In the genomic region with DNA sequence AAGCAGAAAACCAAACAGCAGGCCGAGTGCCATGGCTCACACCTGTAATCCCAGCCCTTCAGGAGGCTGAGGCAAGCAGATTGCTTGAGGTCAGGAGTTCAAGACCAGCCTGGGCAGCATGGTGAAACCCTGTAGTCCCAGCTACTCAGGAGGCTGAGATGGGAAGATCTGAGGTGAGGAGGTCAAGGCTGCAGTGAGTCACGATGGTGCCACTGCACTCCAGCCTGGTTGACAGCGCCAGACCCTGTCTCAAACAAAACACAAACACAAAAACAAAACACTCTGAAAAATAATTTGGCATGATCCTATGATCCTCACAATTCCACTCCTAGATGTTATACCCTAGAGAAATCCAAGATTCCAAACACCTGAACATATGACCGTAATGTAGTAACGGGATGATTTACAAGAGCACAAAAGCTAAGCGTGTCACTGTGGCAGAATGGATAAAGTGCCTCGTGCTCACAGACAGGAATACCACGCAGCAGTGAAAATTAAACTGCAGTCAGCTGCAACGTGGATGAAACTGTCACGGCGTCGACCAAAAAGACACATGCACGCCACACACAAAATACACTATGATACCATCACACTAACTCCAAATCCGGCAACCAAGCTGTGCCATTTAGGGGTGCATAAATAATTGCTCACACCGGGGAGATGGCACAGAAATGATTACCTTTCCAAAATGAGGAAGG, we compare ENCODE assay signal across 1 cellular context.
TF ChIP-seq lines count a peak whose summit lies in the region.

No MANE protein-coding gene starts in this region.

TF ChIP-seq in GM23338, 12 proteins besides CTCF, POLR2A, EP300 and RAD21 (continued from another document):
- TF ChIP-seq, protein P1, sequence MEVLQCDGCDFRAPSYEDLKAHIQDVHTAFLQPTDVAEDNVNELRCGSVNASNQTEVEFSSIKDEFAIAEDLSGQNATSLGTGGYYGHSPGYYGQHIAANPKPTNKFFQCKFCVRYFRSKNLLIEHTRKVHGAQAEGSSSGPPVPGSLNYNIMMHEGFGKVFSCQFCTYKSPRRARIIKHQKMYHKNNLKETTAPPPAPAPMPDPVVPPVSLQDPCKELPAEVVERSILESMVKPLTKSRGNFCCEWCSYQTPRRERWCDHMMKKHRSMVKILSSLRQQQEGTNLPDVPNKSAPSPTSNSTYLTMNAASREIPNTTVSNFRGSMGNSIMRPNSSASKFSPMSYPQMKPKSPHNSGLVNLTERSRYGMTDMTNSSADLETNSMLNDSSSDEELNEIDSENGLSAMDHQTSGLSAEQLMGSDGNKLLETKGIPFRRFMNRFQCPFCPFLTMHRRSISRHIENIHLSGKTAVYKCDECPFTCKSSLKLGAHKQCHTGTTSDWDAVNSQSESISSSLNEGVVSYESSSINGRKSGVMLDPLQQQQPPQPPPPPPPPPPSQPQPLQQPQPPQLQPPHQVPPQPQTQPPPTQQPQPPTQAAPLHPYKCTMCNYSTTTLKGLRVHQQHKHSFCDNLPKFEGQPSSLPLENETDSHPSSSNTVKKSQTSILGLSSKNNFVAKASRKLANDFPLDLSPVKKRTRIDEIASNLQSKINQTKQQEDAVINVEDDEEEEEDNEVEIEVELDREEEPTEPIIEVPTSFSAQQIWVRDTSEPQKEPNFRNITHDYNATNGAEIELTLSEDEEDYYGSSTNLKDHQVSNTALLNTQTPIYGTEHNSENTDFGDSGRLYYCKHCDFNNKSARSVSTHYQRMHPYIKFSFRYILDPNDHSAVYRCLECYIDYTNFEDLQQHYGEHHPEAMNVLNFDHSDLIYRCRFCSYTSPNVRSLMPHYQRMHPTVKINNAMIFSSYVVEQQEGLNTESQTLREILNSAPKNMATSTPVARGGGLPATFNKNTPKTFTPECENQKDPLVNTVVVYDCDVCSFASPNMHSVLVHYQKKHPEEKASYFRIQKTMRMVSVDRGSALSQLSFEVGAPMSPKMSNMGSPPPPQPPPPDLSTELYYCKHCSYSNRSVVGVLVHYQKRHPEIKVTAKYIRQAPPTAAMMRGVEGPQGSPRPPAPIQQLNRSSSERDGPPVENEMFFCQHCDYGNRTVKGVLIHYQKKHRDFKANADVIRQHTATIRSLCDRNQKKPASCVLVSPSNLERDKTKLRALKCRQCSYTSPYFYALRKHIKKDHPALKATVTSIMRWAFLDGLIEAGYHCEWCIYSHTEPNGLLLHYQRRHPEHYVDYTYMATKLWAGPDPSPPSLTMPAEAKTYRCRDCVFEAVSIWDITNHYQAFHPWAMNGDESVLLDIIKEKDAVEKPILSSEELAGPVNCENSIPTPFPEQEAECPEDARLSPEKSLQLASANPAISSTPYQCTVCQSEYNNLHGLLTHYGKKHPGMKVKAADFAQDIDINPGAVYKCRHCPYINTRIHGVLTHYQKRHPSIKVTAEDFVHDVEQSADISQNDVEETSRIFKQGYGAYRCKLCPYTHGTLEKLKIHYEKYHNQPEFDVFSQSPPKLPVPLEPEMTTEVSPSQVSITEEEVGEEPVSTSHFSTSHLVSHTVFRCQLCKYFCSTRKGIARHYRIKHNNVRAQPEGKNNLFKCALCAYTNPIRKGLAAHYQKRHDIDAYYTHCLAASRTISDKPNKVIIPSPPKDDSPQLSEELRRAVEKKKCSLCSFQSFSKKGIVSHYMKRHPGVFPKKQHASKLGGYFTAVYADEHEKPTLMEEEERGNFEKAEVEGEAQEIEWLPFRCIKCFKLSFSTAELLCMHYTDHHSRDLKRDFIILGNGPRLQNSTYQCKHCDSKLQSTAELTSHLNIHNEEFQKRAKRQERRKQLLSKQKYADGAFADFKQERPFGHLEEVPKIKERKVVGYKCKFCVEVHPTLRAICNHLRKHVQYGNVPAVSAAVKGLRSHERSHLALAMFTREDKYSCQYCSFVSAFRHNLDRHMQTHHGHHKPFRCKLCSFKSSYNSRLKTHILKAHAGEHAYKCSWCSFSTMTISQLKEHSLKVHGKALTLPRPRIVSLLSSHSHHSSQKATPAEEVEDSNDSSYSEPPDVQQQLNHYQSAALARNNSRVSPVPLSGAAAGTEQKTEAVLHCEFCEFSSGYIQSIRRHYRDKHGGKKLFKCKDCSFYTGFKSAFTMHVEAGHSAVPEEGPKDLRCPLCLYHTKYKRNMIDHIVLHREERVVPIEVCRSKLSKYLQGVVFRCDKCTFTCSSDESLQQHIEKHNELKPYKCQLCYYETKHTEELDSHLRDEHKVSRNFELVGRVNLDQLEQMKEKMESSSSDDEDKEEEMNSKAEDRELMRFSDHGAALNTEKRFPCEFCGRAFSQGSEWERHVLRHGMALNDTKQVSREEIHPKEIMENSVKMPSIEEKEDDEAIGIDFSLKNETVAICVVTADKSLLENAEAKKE (CRISPR knock-in tag; IDR thresholded peaks at IDR 0.05), result no peak
- TF ChIP-seq EZH2 (IDR thresholded peaks at IDR 0.05; ENCODE audit: low read depth, unreplicated experiment), result no peak
- no peak for TF ChIP-seq CREB1 (CRISPR knock-in tag; IDR thresholded peaks at IDR 0.05; ENCODE audit: low read depth)
- TF ChIP-seq, protein P2, sequence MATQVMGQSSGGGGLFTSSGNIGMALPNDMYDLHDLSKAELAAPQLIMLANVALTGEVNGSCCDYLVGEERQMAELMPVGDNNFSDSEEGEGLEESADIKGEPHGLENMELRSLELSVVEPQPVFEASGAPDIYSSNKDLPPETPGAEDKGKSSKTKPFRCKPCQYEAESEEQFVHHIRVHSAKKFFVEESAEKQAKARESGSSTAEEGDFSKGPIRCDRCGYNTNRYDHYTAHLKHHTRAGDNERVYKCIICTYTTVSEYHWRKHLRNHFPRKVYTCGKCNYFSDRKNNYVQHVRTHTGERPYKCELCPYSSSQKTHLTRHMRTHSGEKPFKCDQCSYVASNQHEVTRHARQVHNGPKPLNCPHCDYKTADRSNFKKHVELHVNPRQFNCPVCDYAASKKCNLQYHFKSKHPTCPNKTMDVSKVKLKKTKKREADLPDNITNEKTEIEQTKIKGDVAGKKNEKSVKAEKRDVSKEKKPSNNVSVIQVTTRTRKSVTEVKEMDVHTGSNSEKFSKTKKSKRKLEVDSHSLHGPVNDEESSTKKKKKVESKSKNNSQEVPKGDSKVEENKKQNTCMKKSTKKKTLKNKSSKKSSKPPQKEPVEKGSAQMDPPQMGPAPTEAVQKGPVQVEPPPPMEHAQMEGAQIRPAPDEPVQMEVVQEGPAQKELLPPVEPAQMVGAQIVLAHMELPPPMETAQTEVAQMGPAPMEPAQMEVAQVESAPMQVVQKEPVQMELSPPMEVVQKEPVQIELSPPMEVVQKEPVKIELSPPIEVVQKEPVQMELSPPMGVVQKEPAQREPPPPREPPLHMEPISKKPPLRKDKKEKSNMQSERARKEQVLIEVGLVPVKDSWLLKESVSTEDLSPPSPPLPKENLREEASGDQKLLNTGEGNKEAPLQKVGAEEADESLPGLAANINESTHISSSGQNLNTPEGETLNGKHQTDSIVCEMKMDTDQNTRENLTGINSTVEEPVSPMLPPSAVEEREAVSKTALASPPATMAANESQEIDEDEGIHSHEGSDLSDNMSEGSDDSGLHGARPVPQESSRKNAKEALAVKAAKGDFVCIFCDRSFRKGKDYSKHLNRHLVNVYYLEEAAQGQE (IDR thresholded peaks at IDR 0.05; ENCODE audit: unreplicated experiment), result no peak
- no peak for TF ChIP-seq STAT1 (IDR thresholded peaks at IDR 0.05; ENCODE audit: unreplicated experiment)
- TF ChIP-seq ZNF114 (CRISPR knock-in tag; IDR thresholded peaks at IDR 0.05), result no peak
TF ChIP-seq in GM23338: peak in this region for 0.
